7 cellular contexts compared by ENCODE assay signal in genomic region chr19:11421607-11422098, GRCh38. TPM values are rescaled to one million over a fixed set of nuclear protein-coding genes. Genes with fewer than 3 reads are reported as not detected.
A peak's percentile ranks its signal among the peaks of the same experiment; 100 is the strongest.
DNase-seq lines count a peak whose midpoint lies in the region; ATAC-seq lines count a peak whose summit lies in the region.

No MANE protein-coding gene starts in this region.

- intact Hi-C loops in left cardiac atrium (cut with DNase I): no loop called here

- ATAC-seq in GM18868 (IDR thresholded peaks at IDR 0.05; ENCODE audit: unreplicated experiment) (peak; percentile 27), HG03432 (IDR thresholded peaks at IDR 0.05; ENCODE audit: unreplicated experiment) (peak; percentile 50), left cardiac atrium (peak; percentile 27 to 63), HG02938 (IDR thresholded peaks at IDR 0.05; ENCODE audit: unreplicated experiment) (no peak), GM21381 (IDR thresholded peaks at IDR 0.05; ENCODE audit: unreplicated experiment) (no peak)

- DNase-seq in activated T-cell treated with anti-CD3 and anti-CD28 coated beads for 4 hours (peak; percentile 18), left cardiac atrium (peak; percentile 71)
- DNase-seq in stimulated activated CD4-positive, alpha-beta T cell treated with anti-CD3 and anti-CD28 coated beads, Interleukin-12 subunit alpha, Interleukin-12 subunit beta, amount 100 ng/mL, for 48 hours (ENCODE audit: low read depth in 2 of 3, low spot score in 1 of 3): peak; percentile 22 to 56 (median 25)

RNA-seq across cellular contexts. Expression of gene RGL3, which starts 2.5 kb away (rescaled TPM):
- total RNA-seq in left cardiac atrium: 10 to 100 TPM; 11.3 to 15.1 TPM

RNA-seq across cellular contexts. Expression of gene ODAD3, which starts 13.3 kb away (rescaled TPM):
- under 1 TPM; 0.56 to 0.68 TPM for total RNA-seq in left cardiac atrium

RNA-seq across cellular contexts. Expression of gene PRKCSH, which starts 13.8 kb away (rescaled TPM):
- total RNA-seq in left cardiac atrium: 100 to 1,000 TPM; 132 to 139 TPM

RNA-seq across cellular contexts. Expression of gene EPOR, which starts 37.5 kb away (rescaled TPM):
- 1 to 10 TPM; 7.5 to 7.7 TPM for total RNA-seq in left cardiac atrium

RNA-seq across cellular contexts. Expression of gene SWSAP1, which starts 47.2 kb away (rescaled TPM):
- 1 to 10 TPM; 1.3 to 1.5 TPM for total RNA-seq in left cardiac atrium

Comparison
In these comparisons a context has a peak if more than half of its experiments do, and no peak if none do; other contexts are left out.
1. ATAC-seq: peak in GM18868 (single experiment), HG03432 (single experiment) and left cardiac atrium (2 of 2); none in HG02938 (single experiment) and GM21381 (single experiment).
2. DNase-seq: peak in every context shown above with its lines; median percentile 71 in left cardiac atrium; 25 in stimulated activated CD4-positive, alpha-beta T cell treated with anti-CD3 and anti-CD28 coated beads, Interleukin-12 subunit alpha, Interleukin-12 subunit beta, amount 100 ng/mL, for 48 hours; 18 in activated T-cell treated with anti-CD3 and anti-CD28 coated beads for 4 hours.